Comparison of ENCODE assay signal across 35 cellular contexts in genomic region chr17:57008958-57009357, GRCh38.
"Had no signal": no experiment of that assay in that cellular context is flagged by ENCODE, and none has a peak within 500 bp of the region (broad histone marks: within the 10 kb centered on the region; RNA-seq: fewer than 3 reads in every experiment).

No MANE protein-coding gene starts in this region.

- H3K36me3 ChIP-seq: breast epithelium, cardiac muscle cell, colonic mucosa, WERI-Rb-1 had no signal

- DNase-seq: activated B cell treated with CpG ODN at 0.5 μM for 24 hours; activated CD4-positive, alpha-beta T cell treated with anti-CD3 and anti-CD28 coated beads for 48 hours; activated CD4-positive, alpha-beta T cell treated with anti-CD3 and anti-CD28 coated beads, Interleukin-2, amount 50 U/mL, for 1 hour; activated CD4-positive, alpha-beta T cell treated with anti-CD3 and anti-CD28 coated beads, Interleukin-2, amount 50 U/mL, for 48 hours; activated CD8-positive, alpha-beta memory T cell treated with anti-CD3 and anti-CD28 coated beads, Interleukin-2, amount 50 U/mL, for 48 hours; activated effector memory CD4-positive, alpha-beta T cell treated with Interleukin-2 at 50 U/mL for 16 hours; activated gamma-delta T cell treated with Interleukin-2 at 50 U/mL for 16 hours; activated naive CD4-positive, alpha-beta T cell treated with anti-CD3 and anti-CD28 coated beads, Interleukin-2, amount 50 U/mL, for 16 hours; activated naive CD4-positive, alpha-beta T cell treated with Interleukin-2 at 50 U/mL for 16 hours; activated T-cell treated with anti-CD3 and anti-CD28 coated beads for 4 hours; activated T-cell treated with anti-CD3 and anti-CD28 coated beads, Interleukin-2, amount 50 U/mL, for 24 hours; activated T-cell treated with anti-CD3 and anti-CD28 coated beads, Interleukin-2, amount 50 U/mL, for 72 hours; amniotic stem cell; anterior cingulate cortex; body of pancreas; central memory CD4-positive, alpha-beta T cell; cerebellar nuclear complex; colonic mucosa; effector CD8-positive, alpha-beta T cell; esophagus squamous epithelium; foreskin melanocyte; head of caudate nucleus; T-helper 1 cell; T-helper 17 cell; T1000 had no signal

- ATAC-seq: activated CD4-positive, CD25-positive, alpha-beta regulatory T cell treated with anti-CD3 and anti-CD28 coated beads, Interleukin-2, amount 50 U/mL, for 24 hours; gastroesophageal sphincter; T-helper 17 cell had no signal

- H3K27ac ChIP-seq: body of pancreas, breast epithelium, cardiac muscle cell, colonic mucosa, epithelial cell of prostate, esophagus squamous epithelium, gastroesophageal sphincter had no signal

- H3K27ac Mint-ChIP-seq: activated B cell treated with CpG ODN at 0.5 μM for 24 hours; activated naive CD8-positive, alpha-beta T cell; activated T-cell treated with anti-CD3 and anti-CD28 coated beads, Interleukin-2, amount 50 U/mL, for 24 hours; activated T-cell treated with anti-CD3 and anti-CD28 coated beads, Interleukin-2, amount 50 U/mL, for 72 hours; T-helper 17 cell; T-helper 2 cell treated with Interferon-gamma antibody and Interleukin-4, amounts not matched to agents 5 μg/mL and 100 μg/mL, for 36 hours had no signal

- H3K9me3 Mint-ChIP-seq: activated B cell treated with CpG ODN at 0.5 μM for 24 hours; activated T-cell treated with anti-CD3 and anti-CD28 coated beads, Interleukin-2, amount 50 U/mL, for 24 hours; activated T-cell treated with anti-CD3 and anti-CD28 coated beads, Interleukin-2, amount 50 U/mL, for 72 hours; T-helper 2 cell treated with Interferon-gamma antibody and Interleukin-4, amounts not matched to agents 5 μg/mL and 100 μg/mL, for 36 hours had no signal

- FAIRE-seq: endometrium, endothelial cell of umbilical vein had no signal

- H3K4me3 Mint-ChIP-seq: activated B cell treated with CpG ODN at 0.5 μM for 24 hours; activated naive CD8-positive, alpha-beta T cell; activated T-cell treated with anti-CD3 and anti-CD28 coated beads, Interleukin-2, amount 50 U/mL, for 24 hours; activated T-cell treated with anti-CD3 and anti-CD28 coated beads, Interleukin-2, amount 50 U/mL, for 72 hours; T-helper 17 cell; T-helper 2 cell treated with Interferon-gamma antibody and Interleukin-4, amounts not matched to agents 5 μg/mL and 100 μg/mL, for 36 hours had no signal

- H3K4me1 ChIP-seq: breast epithelium, colonic mucosa had no signal

- H3K9me3 ChIP-seq: body of pancreas, breast epithelium, colonic mucosa, esophagus squamous epithelium, gastroesophageal sphincter had no signal

- H3K27me3 ChIP-seq: body of pancreas, breast epithelium, cardiac muscle cell, colonic mucosa, esophagus squamous epithelium, gastroesophageal sphincter had no signal

- H3K4me3 ChIP-seq: body of pancreas, breast epithelium, cardiac muscle cell, colonic mucosa, esophagus squamous epithelium, gastroesophageal sphincter had no signal
